Comparison of ENCODE assay signal across 1 cellular context in the genomic region with DNA sequence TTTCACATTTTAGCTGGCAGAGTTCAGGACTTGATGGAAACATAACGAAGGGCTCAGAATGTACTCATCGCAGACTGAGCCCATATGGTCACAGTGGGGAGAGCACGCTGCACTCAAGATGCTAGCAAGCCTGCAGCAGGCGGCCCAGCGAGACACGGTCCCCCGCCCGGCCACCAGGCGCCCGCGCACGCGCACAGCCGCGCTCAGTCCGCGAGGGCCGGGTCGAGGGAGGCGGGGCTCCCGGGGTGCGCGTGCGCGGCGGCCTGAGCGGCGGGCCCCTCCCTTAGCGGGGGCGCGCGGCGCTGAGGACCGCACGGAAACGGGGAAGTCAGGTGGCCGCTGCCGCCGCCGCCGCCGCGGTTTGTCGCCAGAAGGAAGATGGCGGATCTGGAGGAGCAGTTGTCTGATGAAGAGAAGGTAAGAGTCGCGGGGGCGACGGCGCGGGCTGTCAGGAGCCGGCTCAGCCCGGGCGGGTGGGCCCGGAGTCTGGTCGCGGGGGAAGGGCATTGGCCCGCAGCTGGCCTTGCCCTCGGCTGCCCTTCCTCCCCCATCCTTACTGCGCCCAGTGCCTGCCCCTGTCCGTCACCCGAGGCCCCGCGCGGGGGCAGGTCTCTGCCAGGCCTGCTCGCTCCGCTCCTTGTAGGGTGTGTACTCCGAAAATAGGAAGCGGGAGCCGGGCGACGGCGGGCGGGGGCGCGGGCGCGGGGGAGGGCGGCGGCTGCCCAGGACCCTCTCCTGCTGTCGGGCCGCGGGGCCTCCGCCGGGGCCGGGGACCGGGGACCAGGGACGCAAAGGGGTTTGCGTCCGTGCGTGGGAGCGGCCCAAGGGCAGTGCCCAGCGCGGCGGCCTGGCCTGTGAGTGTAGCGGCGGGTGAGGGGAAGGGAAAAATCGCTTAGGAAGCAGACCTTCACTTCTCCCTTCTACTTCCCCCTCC.
TF ChIP-seq lines count a peak whose summit lies in the region.

CAPZA2 (plus strand) TSS at position 354 of the 934 bp plus-strand sequence; CDS start at position 379, 25 bp downstream.

TF ChIP-seq in K562, 482 proteins besides CTCF, POLR2A, EP300 and RAD21 (continued from another document and continues in another):
- TF ChIP-seq GMEB1 (CRISPR knock-in tag; IDR thresholded peaks at IDR 0.05): peak; percentile 74
- 0 out of 2 replicates have a peak, but pooled peaks have one; percentile 33 for TF ChIP-seq ZEB2 (IDR thresholded peaks at IDR 0.05)
- TF ChIP-seq U2AF2 (optimal IDR thresholded peaks at IDR 0.05; ENCODE audit: low read depth, low read length): no peak
- peak; percentile 27; the same call in 1 of the 2 replicates for TF ChIP-seq TOE1 (IDR thresholded peaks at IDR 0.05; ENCODE audit: borderline replicate concordance)
- no peak for TF ChIP-seq TOE1 (CRISPR knock-in tag; IDR thresholded peaks at IDR 0.05; ENCODE audit: borderline replicate concordance, low read depth)
- TF ChIP-seq BMI1 (IDR thresholded peaks at IDR 0.05; ENCODE audit: low read length): no peak
- TF ChIP-seq SP1 (CRISPR knock-in tag; IDR thresholded peaks at IDR 0.05): no peak
- 0 out of 2 replicates have a peak, but pooled peaks have one; percentile 66 for TF ChIP-seq NR1H2 (CRISPR knock-in tag; IDR thresholded peaks at IDR 0.05)
- TF ChIP-seq RHOXF2B (CRISPR knock-in tag; conservative IDR thresholded peaks at IDR 0.05): 0 out of 2 replicates have a peak, but pooled peaks have one; percentile 54
- TF ChIP-seq GABPB1 (CRISPR knock-in tag; IDR thresholded peaks at IDR 0.05): peak; percentile 59; the same call in 1 of the 2 replicates
- TF ChIP-seq, protein P1, sequence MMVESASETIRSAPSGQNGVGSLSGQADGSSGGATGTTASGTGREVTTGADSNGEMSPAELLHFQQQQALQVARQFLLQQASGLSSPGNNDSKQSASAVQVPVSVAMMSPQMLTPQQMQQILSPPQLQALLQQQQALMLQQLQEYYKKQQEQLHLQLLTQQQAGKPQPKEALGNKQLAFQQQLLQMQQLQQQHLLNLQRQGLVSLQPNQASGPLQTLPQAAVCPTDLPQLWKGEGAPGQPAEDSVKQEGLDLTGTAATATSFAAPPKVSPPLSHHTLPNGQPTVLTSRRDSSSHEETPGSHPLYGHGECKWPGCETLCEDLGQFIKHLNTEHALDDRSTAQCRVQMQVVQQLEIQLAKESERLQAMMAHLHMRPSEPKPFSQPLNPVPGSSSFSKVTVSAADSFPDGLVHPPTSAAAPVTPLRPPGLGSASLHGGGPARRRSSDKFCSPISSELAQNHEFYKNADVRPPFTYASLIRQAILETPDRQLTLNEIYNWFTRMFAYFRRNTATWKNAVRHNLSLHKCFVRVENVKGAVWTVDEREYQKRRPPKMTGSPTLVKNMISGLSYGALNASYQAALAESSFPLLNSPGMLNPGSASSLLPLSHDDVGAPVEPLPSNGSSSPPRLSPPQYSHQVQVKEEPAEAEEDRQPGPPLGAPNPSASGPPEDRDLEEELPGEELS (CRISPR knock-in tag; IDR thresholded peaks at IDR 0.05; ENCODE audit: borderline replicate concordance): peak; percentile 68; the same call in 1 of the 2 replicates
- TF ChIP-seq TAF1 (IDR thresholded peaks at IDR 0.05; ENCODE audit: control insufficient read depth, extremely low read depth, insufficient read depth, low read length, severe bottlenecking): peak; percentile 99
- peak; percentile 86 for TF ChIP-seq PHB (CRISPR knock-in tag; IDR thresholded peaks at IDR 0.05)
- TF ChIP-seq ATF1 (CRISPR knock-in tag; IDR thresholded peaks at IDR 0.05): no peak
- peak; percentile 68 for TF ChIP-seq ATF1 (tag; IDR thresholded peaks at IDR 0.05)
- TF ChIP-seq RBM39 (optimal IDR thresholded peaks at IDR 0.05; ENCODE audit: low read depth, low read length): no peak
- peak; percentile 77 for TF ChIP-seq PML (IDR thresholded peaks at IDR 0.05; ENCODE audit: low read length)
- TF ChIP-seq RCOR1 (IDR thresholded peaks at IDR 0.05; ENCODE audit: borderline replicate concordance in 1 of 2, low read depth in 2 of 2, low read length in 2 of 2): peak; percentile 16 to 33; a peak in 1 of 4 replicates
- TF ChIP-seq KDM5B (IDR thresholded peaks at IDR 0.05; ENCODE audit: insufficient replicate concordance, low read depth, low read length): peak; percentile 92
- TF ChIP-seq RNF2 (IDR thresholded peaks at IDR 0.05): 0 out of 2 replicates have a peak, but pooled peaks have one; percentile 24
- peak; percentile 91 for TF ChIP-seq ERF (CRISPR knock-in tag; IDR thresholded peaks at IDR 0.05)
- TF ChIP-seq AFF1 (IDR thresholded peaks at IDR 0.05; ENCODE audit: low read depth in 1 of 2, partially characterized antibody in 2 of 2): no peak
- peak; percentile 38; the same call in 1 of the 2 replicates for TF ChIP-seq CHCHD3 (CRISPR knock-in tag; IDR thresholded peaks at IDR 0.05)
- TF ChIP-seq ATF4 (CRISPR knock-in tag; IDR thresholded peaks at IDR 0.05): peak; percentile 58; the same call in 1 of the 2 replicates
- no peak for TF ChIP-seq NR2C2 (CRISPR knock-in tag; IDR thresholded peaks at IDR 0.05)
- peak; percentile 8 for TF ChIP-seq NR2C2 (tag; IDR thresholded peaks at IDR 0.05)
- peak; percentile 92 for TF ChIP-seq HNRNPL (IDR thresholded peaks at IDR 0.05; ENCODE audit: low read depth, low read length)
- no peak for TF ChIP-seq HDAC8 (tag; IDR thresholded peaks at IDR 0.05)
- peak; percentile 98 to 99 for TF ChIP-seq NRF1 (conservative IDR thresholded peaks at IDR 0.05 in 1 of 2, IDR thresholded peaks at IDR 0.05 in 1 of 2)
- no peak for TF ChIP-seq PCBP2 (IDR thresholded peaks at IDR 0.05; ENCODE audit: low read depth, low read length, poor library complexity, severe bottlenecking)
- TF ChIP-seq ZNF263 (CRISPR knock-in tag; IDR thresholded peaks at IDR 0.05; ENCODE audit: borderline replicate concordance): 0 out of 2 replicates have a peak, but pooled peaks have one; percentile 36
- peak; percentile 94 for TF ChIP-seq CBX1 (IDR thresholded peaks at IDR 0.05; ENCODE audit: low read depth)
- TF ChIP-seq CBFA2T3 (IDR thresholded peaks at IDR 0.05): peak; percentile 31; the same call in 1 of the 2 replicates
- TF ChIP-seq, protein P2, sequence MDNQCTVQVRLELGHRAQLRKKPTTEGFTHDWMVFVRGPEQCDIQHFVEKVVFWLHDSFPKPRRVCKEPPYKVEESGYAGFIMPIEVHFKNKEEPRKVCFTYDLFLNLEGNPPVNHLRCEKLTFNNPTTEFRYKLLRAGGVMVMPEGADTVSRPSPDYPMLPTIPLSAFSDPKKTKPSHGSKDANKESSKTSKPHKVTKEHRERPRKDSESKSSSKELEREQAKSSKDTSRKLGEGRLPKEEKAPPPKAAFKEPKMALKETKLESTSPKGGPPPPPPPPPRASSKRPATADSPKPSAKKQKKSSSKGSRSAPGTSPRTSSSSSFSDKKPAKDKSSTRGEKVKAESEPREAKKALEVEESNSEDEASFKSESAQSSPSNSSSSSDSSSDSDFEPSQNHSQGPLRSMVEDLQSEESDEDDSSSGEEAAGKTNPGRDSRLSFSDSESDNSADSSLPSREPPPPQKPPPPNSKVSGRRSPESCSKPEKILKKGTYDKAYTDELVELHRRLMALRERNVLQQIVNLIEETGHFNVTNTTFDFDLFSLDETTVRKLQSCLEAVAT (IDR thresholded peaks at IDR 0.05): peak in 1 of 2 experiments; percentile 69; a peak in 2 of 4 replicates
- no peak for TF ChIP-seq ZC3H11A (IDR thresholded peaks at IDR 0.05; ENCODE audit: low read depth, low read length)
- TF ChIP-seq ATF6 (CRISPR knock-in tag; IDR thresholded peaks at IDR 0.05): peak; percentile 90
- TF ChIP-seq MYNN (IDR thresholded peaks at IDR 0.05): peak; percentile 42; the same call in 1 of the 2 replicates
- no peak for TF ChIP-seq MYNN (CRISPR knock-in tag; IDR thresholded peaks at IDR 0.05)
- peak; percentile 75; the same call in 1 of the 2 replicates for TF ChIP-seq ZNF592 (IDR thresholded peaks at IDR 0.05)
- no peak; the same call in 1 of the 2 replicates for TF ChIP-seq ZNF134 (CRISPR knock-in tag; conservative IDR thresholded peaks at IDR 0.05)
- TF ChIP-seq TFAM (CRISPR knock-in tag; conservative IDR thresholded peaks at IDR 0.05): no peak
- TF ChIP-seq ZNF384 (IDR thresholded peaks at IDR 0.05; ENCODE audit: low read depth, low read length): peak; percentile 6; the same call in 1 of the 2 replicates
- TF ChIP-seq KLF6 (CRISPR knock-in tag; IDR thresholded peaks at IDR 0.05; ENCODE audit: borderline replicate concordance): 0 out of 2 replicates have a peak, but pooled peaks have one; percentile 27
- TF ChIP-seq TAF9B (IDR thresholded peaks at IDR 0.05; ENCODE audit: partially characterized antibody): peak; percentile 93
